In genomic region chr11:61361686-61362541, GRCh38 we compare ENCODE assay signal across 8 cellular contexts. TPM values are rescaled to one million over a fixed set of nuclear protein-coding genes. Genes with fewer than 3 reads are reported as not detected.
A peak's percentile ranks its signal among the peaks of the same experiment; 100 is the strongest.
DNase-seq lines count a peak whose midpoint lies in the region; ATAC-seq, FAIRE-seq and TF ChIP-seq lines count a peak whose summit lies in the region.

A gene with protein sequence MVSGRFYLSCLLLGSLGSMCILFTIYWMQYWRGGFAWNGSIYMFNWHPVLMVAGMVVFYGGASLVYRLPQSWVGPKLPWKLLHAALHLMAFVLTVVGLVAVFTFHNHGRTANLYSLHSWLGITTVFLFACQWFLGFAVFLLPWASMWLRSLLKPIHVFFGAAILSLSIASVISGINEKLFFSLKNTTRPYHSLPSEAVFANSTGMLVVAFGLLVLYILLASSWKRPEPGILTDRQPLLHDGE (minus strand): TSS chr11:61361882. CDS start chr11:61356713, 5,169 bp downstream.
Gene TMEM138 (plus strand): TSS chr11:61362374. CDS start chr11:61364391, 2,017 bp downstream.

- H3K4me3 ChIP-seq in left ventricle myocardium inferior (peak within 1 kb of the TSS; percentile 82), prostate gland (peak within 1 kb of the TSS; percentile 52 to 63), urinary bladder (ENCODE audit: low read depth, low read length) (peak within 1 kb of the TSS; percentile 59)

- under 1% methylated on average over 62 of the region's 65 CpGs for WGBS in prostate gland
- under 1% methylated on average over 65 of the region's 65 CpGs for WGBS in urinary bladder

- ATAC-seq in HG02798 (IDR thresholded peaks at IDR 0.05; ENCODE audit: poor library complexity, unreplicated experiment): peak; percentile 83

- H3K27ac ChIP-seq in left ventricle myocardium inferior (replicated peaks): peak within 1 kb of the TSS; percentile 99
- H3K27ac ChIP-seq in prostate gland: peak within 1 kb of the TSS; percentile 96 to 97
- peak within 1 kb of the TSS; percentile 98 for H3K27ac ChIP-seq in urinary bladder (ENCODE audit: low read depth)

- peak; percentile 80 for DNase-seq in GM12891 (ENCODE audit: insufficient read length, low spot score)
- peak; percentile 74 for DNase-seq in NCI-H1436 treated with DMSO at 0.1 percent for 48 hours (lab: John Stamatoyannopoulos, UW)
- peak; percentile 91 for DNase-seq in amniotic stem cell (lab: John Stamatoyannopoulos, UW)
- DNase-seq in left ventricle myocardium inferior: peak; percentile 93
- DNase-seq in prostate gland (ENCODE audit: low spot score): peak; percentile 94

- intact Hi-C loops in T-helper 1 cell treated with Interleukin-12 subunit alpha and Interleukin-12 subunit beta and Interleukin-4 antibody, amounts not matched to agents 30 ng/mL and 1 ng/mL, for 36 hours (cut with micrococcal nuclease): loop anchor here (1.0 to 5.0 kb wide), 9 partner anchors 23 to 1695 kb away; partner anchors contain the start of genes CCDC86, CPSF7, FEN1 and PATL1
- intact Hi-C loops in left ventricle myocardium inferior (cut with micrococcal nuclease): no loop called here
- intact Hi-C loops in prostate gland (cut with DNase I): no loop called here

- peaks cover 32% of the 10 kb centered on the region for H3K36me3 ChIP-seq in left ventricle myocardium inferior
- no peaks in the 10 kb centered on the region for H3K36me3 ChIP-seq in prostate gland
- no peaks in the 10 kb centered on the region for H3K36me3 ChIP-seq in urinary bladder (ENCODE audit: insufficient read depth)

- H3K27me3 ChIP-seq in left ventricle myocardium inferior (ENCODE audit: low read depth) (no peaks in the 10 kb centered on the region), prostate gland (replicated peaks; ENCODE audit: insufficient read depth) (no peaks in the 10 kb centered on the region)

- TF ChIP-seq POLR2A in GM12891 (IDR thresholded peaks at IDR 0.05; ENCODE audit: low read depth, low read length): peak; percentile 82
- TF ChIP-seq POLR2A in prostate gland (IDR thresholded peaks at IDR 0.05): peak; percentile 83

- FAIRE-seq in GM12891 (lab: Jason Lieb, UNC): peak; percentile 85

- H3K9me3 ChIP-seq in left ventricle myocardium inferior (replicated peaks) (no peaks in the 10 kb centered on the region), prostate gland (no peaks in the 10 kb centered on the region)

- TF ChIP-seq CTCF in left ventricle myocardium inferior (IDR thresholded peaks at IDR 0.05; ENCODE audit: borderline replicate concordance) (no peak), prostate gland (IDR thresholded peaks at IDR 0.05) (no peak)

- peaks cover 43% of the 10 kb centered on the region for H3K4me1 ChIP-seq in left ventricle myocardium inferior
- H3K4me1 ChIP-seq in prostate gland (replicated peaks): peaks cover 8% of the 10 kb centered on the region
- H3K4me1 ChIP-seq in urinary bladder (ENCODE audit: insufficient read depth): peaks cover 2% of the 10 kb centered on the region

TF ChIP-seq in GM12891, 5 proteins besides CTCF, POLR2A, EP300 and RAD21:
- TF ChIP-seq SPI1 (IDR thresholded peaks at IDR 0.05; ENCODE audit: low read depth, low read length) (peak; percentile 10; the same call in 1 of the 2 replicates), POLR2AphosphoS5 (IDR thresholded peaks at IDR 0.05; ENCODE audit: low read depth, low read length) (peak; percentile 85), POU2F2 (IDR thresholded peaks at IDR 0.05; ENCODE audit: low read depth, low read length) (peak; percentile 55; the same call in 1 of the 2 replicates), TAF1 (IDR thresholded peaks at IDR 0.05; ENCODE audit: low read depth, low read length) (peak; percentile 65; the same call in 1 of the 2 replicates), PAX5 (IDR thresholded peaks at IDR 0.05; ENCODE audit: insufficient read depth, low read length, severe bottlenecking) (no peak)

RNA-seq across cellular contexts. Expression of the first gene that starts in this region (rescaled TPM):
- polyA plus RNA-seq in GM12891 (2012; ENCODE audit: low read depth, missing spikeins): 37.5 TPM
- total RNA-seq in T-helper 1 cell treated with Interleukin-12 subunit alpha and Interleukin-12 subunit beta and Interleukin-4 antibody, amounts not matched to agents 30 ng/mL and 1 ng/mL, for 36 hours: 38.9 and 40.0 TPM in 2 replicates
- total RNA-seq in left ventricle myocardium inferior (10.5 TPM), prostate gland (10 to 100 TPM; 51.6 to 79.1 TPM), urinary bladder (19.6 TPM)
- 34.9 TPM for polyA plus RNA-seq in urinary bladder

RNA-seq across cellular contexts. Expression of gene TMEM138, which starts in this region (rescaled TPM):
- polyA plus RNA-seq in GM12891 (2012; ENCODE audit: low read depth, missing spikeins): 31.8 TPM
- total RNA-seq in T-helper 1 cell treated with Interleukin-12 subunit alpha and Interleukin-12 subunit beta and Interleukin-4 antibody, amounts not matched to agents 30 ng/mL and 1 ng/mL, for 36 hours: 64.6 and 71.3 TPM in 2 replicates
- total RNA-seq in left ventricle myocardium inferior (20.9 TPM), prostate gland (10 to 100 TPM; 17.9 to 35.4 TPM), urinary bladder (25.5 TPM)
- 34.3 TPM for polyA plus RNA-seq in urinary bladder

Comparison
In these comparisons a context has a peak if more than half of its experiments do, and no peak if none do; other contexts are left out.
1. Peak in every context shown above with its lines: DNase-seq, ATAC-seq, H3K4me3 ChIP-seq and H3K27ac ChIP-seq.